8 cellular contexts compared by ENCODE assay signal in genomic region chr7:42972703-42973500, GRCh38. TPM values are rescaled to one million over a fixed set of nuclear protein-coding genes. Genes with fewer than 3 reads are reported as not detected.
DNase-seq lines count a peak whose midpoint lies in the region; ATAC-seq and TF ChIP-seq lines count a peak whose summit lies in the region.

No MANE protein-coding gene starts in this region.

- DNase-seq in HPDE6-E6E7 (ENCODE audit: extremely low spot score) = peak; percentile 15
- DNase-seq in kidney epithelial cell (ENCODE audit: low read depth) = peak; percentile 23
- DNase-seq in stromal cell of bone marrow (ENCODE audit: low read depth) = peak; percentile 99
- no peak for DNase-seq in natural killer cell treated with Interleukin-12 subunit alpha and Interleukin-12 subunit beta and Interleukin-15 and Interleukin-18, amount 100 ng/mL, for 72 hours (ENCODE audit: low spot score)
- no peak for DNase-seq in NCI-H345 treated with DMSO at 0.1 percent for 48 hours (lab: John Stamatoyannopoulos, UW; ENCODE audit: unreplicated experiment)
- DNase-seq in NCI-H146 treated with DMSO at 0.1 percent for 48 hours (lab: John Stamatoyannopoulos, UW; ENCODE audit: unreplicated experiment) = no peak

- peaks cover 9% of the 10 kb centered on the region for H3K4me1 Mint-ChIP-seq in brain
- H3K4me1 Mint-ChIP-seq in natural killer cell treated with Interleukin-12 subunit alpha and Interleukin-12 subunit beta and Interleukin-15 and Interleukin-18, amount 100 ng/mL, for 72 hours (ENCODE audit: low read depth in 2 of 2) = no peaks in the 10 kb centered on the region

- H3K27ac Mint-ChIP-seq in brain = peak overlapping the region in 3 of 5 experiments; percentile 11 to 36 (median 18)
- H3K27ac Mint-ChIP-seq in natural killer cell treated with Interleukin-12 subunit alpha and Interleukin-12 subunit beta and Interleukin-15 and Interleukin-18, amount 100 ng/mL, for 72 hours = no peak overlapping the region

- H3K36me3 Mint-ChIP-seq in brain = no peaks in the 10 kb centered on the region
- H3K36me3 Mint-ChIP-seq in natural killer cell treated with Interleukin-12 subunit alpha and Interleukin-12 subunit beta and Interleukin-15 and Interleukin-18, amount 100 ng/mL, for 72 hours = no peaks in the 10 kb centered on the region

- ATAC-seq in natural killer cell treated with Interleukin-12 subunit alpha and Interleukin-12 subunit beta and Interleukin-15 and Interleukin-18, amount 100 ng/mL, for 72 hours = no peak
- ATAC-seq in HG03442 (IDR thresholded peaks at IDR 0.05; ENCODE audit: unreplicated experiment) = no peak

- no peak overlapping the region for H3K4me3 Mint-ChIP-seq in brain
- no peak overlapping the region for H3K4me3 Mint-ChIP-seq in natural killer cell treated with Interleukin-12 subunit alpha and Interleukin-12 subunit beta and Interleukin-15 and Interleukin-18, amount 100 ng/mL, for 72 hours

- peaks cover 7% of the 10 kb centered on the region for H3K27me3 Mint-ChIP-seq in brain
- H3K27me3 Mint-ChIP-seq in natural killer cell treated with Interleukin-12 subunit alpha and Interleukin-12 subunit beta and Interleukin-15 and Interleukin-18, amount 100 ng/mL, for 72 hours = peaks cover 29 to 40% of the 10 kb centered on the region in 2 donors

- H3K27me3 ChIP-seq in kidney epithelial cell (ENCODE audit: control insufficient read depth, insufficient read depth, low read length) = no peaks in the 10 kb centered on the region

- no peaks in the 10 kb centered on the region for H3K36me3 ChIP-seq in kidney epithelial cell (ENCODE audit: control insufficient read depth, insufficient read depth, low read length)

- H3K4me3 ChIP-seq in kidney epithelial cell (ENCODE audit: low read depth, low read length) = no peak overlapping the region

- no peak for TF ChIP-seq CTCF in brain (conservative IDR thresholded peaks at IDR 0.05)
- TF ChIP-seq CTCF in kidney epithelial cell (IDR thresholded peaks at IDR 0.05; ENCODE audit: insufficient read depth, low read length, poor library complexity, severe bottlenecking) = no peak

- H3K9me3 Mint-ChIP-seq in brain = peaks cover 0 to 6% (median 0%) of the 10 kb centered on the region in 5 experiments
- no peaks in the 10 kb centered on the region for H3K9me3 Mint-ChIP-seq in natural killer cell treated with Interleukin-12 subunit alpha and Interleukin-12 subunit beta and Interleukin-15 and Interleukin-18, amount 100 ng/mL, for 72 hours

RNA-seq across cellular contexts. Expression of gene MRPL32, which starts 40.7 kb away (rescaled TPM):
- 30.8 TPM for polyA plus RNA-seq in brain (ENCODE audit: insufficient read depth, low read depth, low replicate concordance)
- 95.4 and 97.9 TPM in 2 replicates for total RNA-seq in kidney epithelial cell
- 10 to 100 TPM; 46.4 to 52.0 TPM for total RNA-seq in natural killer cell treated with Interleukin-12 subunit alpha and Interleukin-12 subunit beta and Interleukin-15 and Interleukin-18, amount 100 ng/mL, for 72 hours

RNA-seq across cellular contexts. Expression of gene PSMA2, which starts 40.9 kb away (rescaled TPM):
- 69.3 TPM for polyA plus RNA-seq in brain (ENCODE audit: insufficient read depth, low read depth, low replicate concordance)
- 71.2 and 91.8 TPM in 2 replicates for total RNA-seq in kidney epithelial cell
- total RNA-seq in natural killer cell treated with Interleukin-12 subunit alpha and Interleukin-12 subunit beta and Interleukin-15 and Interleukin-18, amount 100 ng/mL, for 72 hours = 100 to 1,000 TPM in 1 of 2 donors, 10 to 100 TPM in 1; 90.3 to 177 TPM

Comparison
In these comparisons a context has a peak if more than half of its experiments do, and no peak if none do; other contexts are left out.
1. DNase-seq: peak in HPDE6-E6E7 (single experiment), kidney epithelial cell (single experiment) and stromal cell of bone marrow (single experiment); none in natural killer cell treated with Interleukin-12 subunit alpha and Interleukin-12 subunit beta and Interleukin-15 and Interleukin-18, amount 100 ng/mL, for 72 hours (single experiment), NCI-H345 treated with DMSO at 0.1 percent for 48 hours (single experiment) and NCI-H146 treated with DMSO at 0.1 percent for 48 hours (single experiment).
2. H3K27ac Mint-ChIP-seq: peak in brain (3 of 5); none in natural killer cell treated with Interleukin-12 subunit alpha and Interleukin-12 subunit beta and Interleukin-15 and Interleukin-18, amount 100 ng/mL, for 72 hours (0 of 2).